In genomic region chr10:61779276-61779675, GRCh38 we compare ENCODE assay signal across 16 cellular contexts.
DNase-seq lines count a peak whose midpoint lies in the region; ATAC-seq, FAIRE-seq and TF ChIP-seq lines count a peak whose summit lies in the region.
"Had no signal": no experiment of that assay in that cellular context is flagged by ENCODE, and none has a peak within 500 bp of the region (broad histone marks: within the 10 kb centered on the region; RNA-seq: fewer than 3 reads in every experiment).

No MANE protein-coding gene starts in this region.

- H3K9me3 ChIP-seq in Panc1 (ENCODE audit: control insufficient read depth, insufficient read depth, low read depth, low read length) = no peaks in the 10 kb centered on the region
- no peaks in the 10 kb centered on the region for H3K9me3 ChIP-seq in keratinocyte (ENCODE audit: control insufficient read depth, low read depth, low read length)
- H3K9me3 ChIP-seq: BE2C had no signal

- H3K27ac Mint-ChIP-seq in HFFc6 = peak overlapping the region; percentile 78
- H3K27ac Mint-ChIP-seq: GM23338 had no signal

- H3K27me3 ChIP-seq in Panc1 (ENCODE audit: control insufficient read depth, insufficient read depth, low read length) (no peaks in the 10 kb centered on the region), keratinocyte (ENCODE audit: control insufficient read depth, extremely low read depth, insufficient read depth, low read length) (no peaks in the 10 kb centered on the region)
- H3K27me3 ChIP-seq: BE2C had no signal

- H3K4me3 Mint-ChIP-seq in HFFc6 = no peak overlapping the region
- H3K4me3 Mint-ChIP-seq: GM23338 had no signal

- CTCF ChIA-PET in Panc1 (lab: Charles Lee) = no interaction called here

- H3K36me3 ChIP-seq in Panc1 (ENCODE audit: control insufficient read depth, insufficient read depth, low read length) (no peaks in the 10 kb centered on the region), keratinocyte (ENCODE audit: control insufficient read depth in 2 of 2, extremely low read depth in 1 of 2, insufficient read depth in 2 of 2, low read length in 2 of 2) (no peaks in the 10 kb centered on the region)
- H3K36me3 ChIP-seq: BE2C had no signal

- no peak for TF ChIP-seq CTCF in HFFc6 (IDR thresholded peaks at IDR 0.05)
- no peak for TF ChIP-seq CTCF in Panc1 (IDR thresholded peaks at IDR 0.05)
- TF ChIP-seq CTCF in keratinocyte (optimal IDR thresholded peaks at IDR 0.05 in 1 of 3, IDR thresholded peaks at IDR 0.05 in 1 of 3, conservative IDR thresholded peaks at IDR 0.05 in 1 of 3; ENCODE audit: extremely low read depth in 1 of 3, insufficient read depth in 2 of 3, low read length in 3 of 3) = no peak

- in situ Hi-C loops in Panc1 (cut with HindIII; ENCODE audit: low pct_unique_long_range_greater_than_20kb, low sequenced_read_pairs) = no loop called here

- H3K79me2 ChIP-seq in keratinocyte (ENCODE audit: control insufficient read depth, insufficient read depth, low read length) = no peaks in the 10 kb centered on the region

- H3K4me2 ChIP-seq in keratinocyte (ENCODE audit: control insufficient read depth, extremely low read depth, insufficient read depth, low read depth, low read length) = no peak overlapping the region
- H3K4me2 ChIP-seq: GM23338 had no signal

- H3K4me3 ChIP-seq in Panc1 (ENCODE audit: low read depth in 2 of 2, low read length in 2 of 2) = no peak overlapping the region
- no peak overlapping the region for H3K4me3 ChIP-seq in keratinocyte (ENCODE audit: control insufficient read depth in 2 of 3, extremely low read depth in 1 of 3, insufficient read depth in 2 of 3, low read depth in 1 of 3, low read length in 3 of 3)
- H3K4me3 ChIP-seq: GM23338 had no signal

- intact Hi-C loops in Panc1 (cut with micrococcal nuclease; ENCODE audit: unreplicated experiment) = no loop called here

- BruUV-seq in Panc1 (replicated peaks; lab: Mats Ljungman, UMichigan) = no TSS peak

- peaks cover 51% of the 10 kb centered on the region for H3K4me1 Mint-ChIP-seq in HFFc6 (ENCODE audit: low read depth)

- DNase-seq in HFFc6 = no peak
- no peak for DNase-seq in Panc1 (ENCODE audit: low read depth, low spot score)
- DNase-seq in keratinocyte (ENCODE audit: low read depth, low spot score) = no peak
- no peak for DNase-seq in stimulated activated CD4-positive, alpha-beta T cell treated with anti-CD3 and anti-CD28 coated beads, Interleukin-2, amount 100 ng/mL, for 24 hours
- no peak for DNase-seq in D341Med (ENCODE audit: low spot score)
- DNase-seq: BE2C, DMS79, NCI-H187, NCI-H526 treated with DMSO at 0.1 percent for 48 hours, RPMI8226, SIG-M5 had no signal

- peak overlapping the region; percentile 29; the same call in 1 of the 2 replicates for H3K27ac ChIP-seq in Panc1 (ENCODE audit: low read length)
- no peak overlapping the region for H3K27ac ChIP-seq in keratinocyte (ENCODE audit: control insufficient read depth, insufficient read depth, low read length)

- FAIRE-seq in keratinocyte (lab: Jason Lieb, UNC) = peak; percentile 17
- FAIRE-seq: D721Med had no signal

- ATAC-seq in Panc1 (no peak), HG03565 (IDR thresholded peaks at IDR 0.05; ENCODE audit: unreplicated experiment) (no peak), GM19328 (IDR thresholded peaks at IDR 0.05; ENCODE audit: unreplicated experiment) (no peak)
- ATAC-seq: GM23338 had no signal

- no peaks in the 10 kb centered on the region for H3K4me1 ChIP-seq in Panc1 (ENCODE audit: control insufficient read depth, insufficient read depth, low read length)
- H3K4me1 ChIP-seq in keratinocyte (ENCODE audit: control insufficient read depth, extremely low read depth, insufficient read depth, low read length) = peaks cover 11% of the 10 kb centered on the region

- H3K9me1 ChIP-seq in keratinocyte (ENCODE audit: control insufficient read depth, extremely low read depth, insufficient read depth, low read length) = no peaks in the 10 kb centered on the region

- no peak overlapping the region for H2AFZ ChIP-seq in keratinocyte (ENCODE audit: control insufficient read depth, low read length)
- H2AFZ ChIP-seq: GM23338 had no signal

- no peaks in the 10 kb centered on the region for H4K20me1 ChIP-seq in keratinocyte (ENCODE audit: control insufficient read depth, extremely low read depth, insufficient read depth, low read length)

- POLR2A ChIA-PET in Panc1 (lab: Charles Lee) = interaction anchor here (0.5 to 0.7 kb wide), 2 partner anchors 56 to 1386 kb away, joined by 8 to 14 read pairs; no protein-coding TSS in a partner anchor

- H3K9ac ChIP-seq in keratinocyte (ENCODE audit: control insufficient read depth, extremely low read depth, insufficient read depth, low read length) = no peak overlapping the region

- dilution Hi-C loops in keratinocyte (cut with MboI; ENCODE audit: extremely low pct_ligation_motif_present, low sequenced_read_pairs) = no loop called here

- peaks cover 4% of the 10 kb centered on the region; the same call in 1 of the 2 replicates for H3K36me3 Mint-ChIP-seq in HFFc6 (ENCODE audit: low read depth)
- H3K36me3 Mint-ChIP-seq: CD4-positive, alpha-beta memory T cell had no signal

- H3K27me3 Mint-ChIP-seq in HFFc6 (ENCODE audit: insufficient read depth) = no peaks in the 10 kb centered on the region; the same call in 1 of the 2 replicates

- no peaks in the 10 kb centered on the region for H3K9me3 Mint-ChIP-seq in HFFc6
- H3K9me3 Mint-ChIP-seq: GM23338 had no signal
